ENCODE assay signal across 9 cellular contexts in genomic region chr1:47432071-47433036, GRCh38. TPM values are rescaled to one million over a fixed set of nuclear protein-coding genes. Genes with fewer than 3 reads are reported as not detected.
DNase-seq lines count a peak whose midpoint lies in the region; ATAC-seq and TF ChIP-seq lines count a peak whose summit lies in the region.
"Had no signal": no experiment of that assay in that cellular context is flagged by ENCODE, and none has a peak within 500 bp of the region (broad histone marks: within the 10 kb centered on the region; RNA-seq: fewer than 3 reads in every experiment).

No MANE protein-coding gene starts in this region.

- in situ Hi-C loops in transverse colon (cut with MboI; ENCODE audit: low pct_ligation_motif_present in 1 of 4, low pct_unique_long_range_greater_than_20kb in 1 of 4, low sequenced_read_pairs in 3 of 4) = loop anchor here in 3 of 4 donors (5.0 to 25.0 kb wide), 3 partner anchors 272 to 280 kb away; no protein-coding TSS in a partner anchor

- H3K4me3 ChIP-seq in OCI-LY7 (ENCODE audit: low read depth, low read length, poor library complexity, severe bottlenecking) (no peak overlapping the region), fibroblast of the aortic adventitia (ENCODE audit: low read depth, low read length) (peak overlapping the region; percentile 39), transverse colon (peak overlapping the region in 3 of 4 donors; percentile 22 to 47 (median 36)), SJCRH30 (no peak overlapping the region)

- peaks cover 13% of the 10 kb centered on the region; the same call in 1 of the 2 replicates for H3K79me2 ChIP-seq in OCI-LY7 (ENCODE audit: insufficient read depth, low read depth, low read length)

- peaks cover 28% of the 10 kb centered on the region for H3K4me1 ChIP-seq in OCI-LY7 (ENCODE audit: insufficient read depth, low read length, poor library complexity, severe bottlenecking)
- H3K4me1 ChIP-seq in transverse colon = peaks cover 10 to 55% (median 39%) of the 10 kb centered on the region in 4 donors
- H3K4me1 ChIP-seq in SJCRH30 = no peaks in the 10 kb centered on the region

- no peak for TF ChIP-seq EP300 in transverse colon (IDR thresholded peaks at IDR 0.05; ENCODE audit: low read depth)

- H3K4me3 Mint-ChIP-seq in activated T-helper 17 cell treated with anti-CD3 and anti-CD28 coated beads, Interleukin-2, amount 50 U/mL, for 72 hours = peak overlapping the region; percentile 48
- peak overlapping the region; percentile 94 to 95 (median 94) for H3K4me3 Mint-ChIP-seq in nephron

- TF ChIP-seq CTCF in OCI-LY7 (conservative IDR thresholded peaks at IDR 0.05; ENCODE audit: low read length) (peak; percentile 72), fibroblast of the aortic adventitia (IDR thresholded peaks at IDR 0.05; ENCODE audit: insufficient read depth, low read length) (peak; percentile 91), nephron (IDR thresholded peaks at IDR 0.05; ENCODE audit: unreplicated experiment in 3 of 3) (peak; percentile 82 to 94 (median 88)), transverse colon (IDR thresholded peaks at IDR 0.05) (peak; percentile 61 to 87 (median 75))

- H3K9me2 ChIP-seq in OCI-LY7 (ENCODE audit: insufficient read depth, low read length) = no peaks in the 10 kb centered on the region

- peaks cover 25% of the 10 kb centered on the region for H3K36me3 Mint-ChIP-seq in activated T-helper 17 cell treated with anti-CD3 and anti-CD28 coated beads, Interleukin-2, amount 50 U/mL, for 72 hours (ENCODE audit: low read depth)
- H3K36me3 Mint-ChIP-seq in nephron (ENCODE audit: low read depth) = no peaks in the 10 kb centered on the region

- BruUV-seq in OCI-LY7 (replicated peaks; lab: Mats Ljungman, UMichigan) = no TSS peak

- H3K27ac ChIP-seq in OCI-LY7 (ENCODE audit: low read depth, low read length, poor library complexity, severe bottlenecking) = no peak overlapping the region
- H3K27ac ChIP-seq in transverse colon = peak overlapping the region; percentile 60 to 95 (median 91)
- H3K27ac ChIP-seq in SJCRH30 = no peak overlapping the region

- no peaks in the 10 kb centered on the region for H3K27me3 Mint-ChIP-seq in activated T-helper 17 cell treated with anti-CD3 and anti-CD28 coated beads, Interleukin-2, amount 50 U/mL, for 72 hours
- H3K27me3 Mint-ChIP-seq in nephron (ENCODE audit: low read depth) = peaks cover 83% of the 10 kb centered on the region

- POLR2A ChIA-PET in HEK293T (lab: Yijun Ruan, JAX) (interaction anchor here (1.0 kb wide), 1 partner anchor 294 kb away, joined by 3 read pairs; no protein-coding TSS in a partner anchor), OCI-LY7 (lab: Charles Lee) (no interaction called here)

- intact Hi-C loops in OCI-LY7 (cut with micrococcal nuclease; ENCODE audit: unreplicated experiment) (no loop called here), transverse colon (cut with DNase I; ENCODE audit: low total_unique reads) (loop anchor here (2.0 kb wide), 1 partner anchor 280 kb away; no protein-coding TSS in a partner anchor)

- peak overlapping the region; percentile 20 for H3K4me2 ChIP-seq in OCI-LY7 (ENCODE audit: low read length)

- peaks cover 7% of the 10 kb centered on the region; the same call in 1 of the 2 replicates for H4K20me1 ChIP-seq in OCI-LY7 (ENCODE audit: insufficient read depth, low read length)

- CTCF ChIA-PET in HEK293T (lab: Yijun Ruan, JAX) = interaction anchor here (0.5 to 7.3 kb wide), 21 partner anchors 9 to 322 kb away, joined by 3 to 76 read pairs (median 4); no protein-coding TSS in a partner anchor
- CTCF ChIA-PET in OCI-LY7 (lab: Charles Lee; ENCODE audit: unreplicated experiment) = no interaction called here

- H3K4me1 Mint-ChIP-seq in activated T-helper 17 cell treated with anti-CD3 and anti-CD28 coated beads, Interleukin-2, amount 50 U/mL, for 72 hours = peaks cover 9% of the 10 kb centered on the region
- peaks cover 55% of the 10 kb centered on the region for H3K4me1 Mint-ChIP-seq in nephron

- peak; percentile 34 for TF ChIP-seq POLR2A in transverse colon (IDR thresholded peaks at IDR 0.05)

- no peaks in the 10 kb centered on the region for H3K9me3 ChIP-seq in OCI-LY7 (ENCODE audit: low read length)
- H3K9me3 ChIP-seq in transverse colon = no peaks in the 10 kb centered on the region
- no peaks in the 10 kb centered on the region for H3K9me3 ChIP-seq in SJCRH30 (replicated peaks)

- H3K27me3 ChIP-seq in transverse colon = peaks cover 77% of the 10 kb centered on the region
- no peaks in the 10 kb centered on the region for H3K27me3 ChIP-seq in SJCRH30

- H2AFZ ChIP-seq in OCI-LY7 (ENCODE audit: low read length) = no peak overlapping the region

- H3K9me3 Mint-ChIP-seq in activated T-helper 17 cell treated with anti-CD3 and anti-CD28 coated beads, Interleukin-2, amount 50 U/mL, for 72 hours = no peaks in the 10 kb centered on the region
- H3K9me3 Mint-ChIP-seq in nephron = no peaks in the 10 kb centered on the region

- H3K36me3 ChIP-seq in OCI-LY7 (ENCODE audit: insufficient read depth, low read length) (peaks cover 40% of the 10 kb centered on the region), transverse colon (no peaks in the 10 kb centered on the region), SJCRH30 (peaks cover 6% of the 10 kb centered on the region; the same call in 1 of the 2 replicates)

- DNase-seq in DMS53 (lab: John Stamatoyannopoulos, UW) (peak; percentile 98), HEK293T (ENCODE audit: extremely low spot score) (peak; percentile 78), OCI-LY7 (ENCODE audit: low spot score) (peak; percentile 28), fibroblast of the aortic adventitia (ENCODE audit: low read depth) (peak; percentile 86), transverse colon (peak; percentile 88), SJCRH30 (no peak)

- peak overlapping the region; percentile 9 for H3K27ac Mint-ChIP-seq in activated T-helper 17 cell treated with anti-CD3 and anti-CD28 coated beads, Interleukin-2, amount 50 U/mL, for 72 hours
- peak overlapping the region in 1 of 3 experiments; percentile 69 for H3K27ac Mint-ChIP-seq in nephron

- ATAC-seq in activated T-helper 17 cell treated with anti-CD3 and anti-CD28 coated beads, Interleukin-2, amount 50 U/mL, for 72 hours (replicated peaks) = peak; percentile 34

- 14 to 21% methylated on average over 7 to 23 of the region's 32 CpGs for WGBS in transverse colon (ENCODE audit: low coverage in 1 of 2), 2 donors

TF ChIP-seq in HEK293T, 16 proteins besides CTCF, POLR2A, EP300 and RAD21:
- TF ChIP-seq FOXM1 (IDR thresholded peaks at IDR 0.05; ENCODE audit: borderline replicate concordance) (no peak), BHLHE40 (IDR thresholded peaks at IDR 0.05; ENCODE audit: borderline replicate concordance) (no peak), HDGF (IDR thresholded peaks at IDR 0.05; ENCODE audit: borderline replicate concordance) (0 out of 2 replicates have a peak, but pooled peaks have one; percentile 37)
TF ChIP-seq in HEK293T: peak in this region for 1.

RNA-seq across cellular contexts. Expression of gene FOXD2, which starts 5.5 kb away (rescaled TPM):
- 0.44 and 0.76 TPM in 2 replicates for total RNA-seq in OCI-LY7 (2014; rRNA removed; shearing (Covaris generic))
- total RNA-seq in OCI-LY7 (2022) (0.49 and 0.52 TPM in 2 replicates), fibroblast of the aortic adventitia (ENCODE audit: low replicate concordance) (under 0.01 and 0.36 TPM in 2 replicates), transverse colon (10 to 100 TPM; 15.8 to 20.9 (median 17.2) TPM)
- total RNA-seq in activated T-helper 17 cell treated with anti-CD3 and anti-CD28 coated beads, Interleukin-2, amount 50 U/mL, for 72 hours = under 1 TPM; 0.19 to 0.29 TPM
- total RNA-seq in SJCRH30 (2014; rRNA removed; shearing (Covaris generic)) = 1.7 and 2.2 TPM in 2 replicates

RNA-seq across cellular contexts. Expression of gene FOXE3, which starts 16.3 kb away (rescaled TPM):
- total RNA-seq in OCI-LY7 (2014; rRNA removed; shearing (Covaris generic)) = 0.15 TPM in 1 of 2 replicates, not detected in the other
- total RNA-seq in OCI-LY7 (2022) (not detected in 2 replicates), fibroblast of the aortic adventitia (ENCODE audit: low replicate concordance) (not detected in 2 replicates), transverse colon (not detected)
- not detected for total RNA-seq in activated T-helper 17 cell treated with anti-CD3 and anti-CD28 coated beads, Interleukin-2, amount 50 U/mL, for 72 hours
- total RNA-seq in SJCRH30 (2014; rRNA removed; shearing (Covaris generic)) = not detected in 2 replicates
- total RNA-seq: T-helper 2 cell treated with Interferon-gamma antibody and Interleukin-4, amounts not matched to agents 100 ng/mL and 5 ng/mL, for 36 hours had no signal

Comparison
In these comparisons a context has a peak if more than half of its experiments do, and no peak if none do; other contexts are left out.
1. DNase-seq: peak in DMS53 (single experiment), HEK293T (single experiment), OCI-LY7 (single experiment), fibroblast of the aortic adventitia (single experiment) and transverse colon (single experiment); none in SJCRH30 (0 of 2).
2. H3K27ac ChIP-seq: peak in transverse colon (4 of 4); none in OCI-LY7 (single experiment) and SJCRH30 (single experiment).
3. H3K4me3 ChIP-seq: peak in fibroblast of the aortic adventitia (single experiment) and transverse colon (3 of 4); none in OCI-LY7 (single experiment) and SJCRH30 (single experiment).
4. Peak in every context shown above with its lines, with median percentiles within 50 percentile points of each other: CTCF ChIP-seq.